13 cellular contexts compared by ENCODE assay signal in genomic region chr17:46159686-46160085, GRCh38. TPM values are rescaled to one million over a fixed set of nuclear protein-coding genes. Genes with fewer than 3 reads are reported as not detected.
DNase-seq lines count a peak whose midpoint lies in the region; ATAC-seq, FAIRE-seq and TF ChIP-seq lines count a peak whose summit lies in the region.
"Had no signal": no experiment of that assay in that cellular context is flagged by ENCODE, and none has a peak within 500 bp of the region (broad histone marks: within the 10 kb centered on the region; RNA-seq: fewer than 3 reads in every experiment).

No MANE protein-coding gene starts in this region.

- H3K9me3 ChIP-seq in astrocyte (ENCODE audit: insufficient read depth, low read depth, low read length) = no peaks in the 10 kb centered on the region
- no peaks in the 10 kb centered on the region for H3K9me3 ChIP-seq in left lung
- H3K9me3 ChIP-seq in tibial artery = no peaks in the 10 kb centered on the region
- H3K9me3 ChIP-seq: BE2C, pancreas had no signal

- H3K9ac ChIP-seq in astrocyte (ENCODE audit: low read length) = no peak overlapping the region

- no peak overlapping the region for H2AFZ ChIP-seq in astrocyte (ENCODE audit: low read depth, low read length)

- peaks cover 64% of the 10 kb centered on the region for H3K4me1 Mint-ChIP-seq in astrocyte (ENCODE audit: low read depth, unreplicated experiment)

- FAIRE-seq in GM12891 (lab: Jason Lieb, UNC) (peak; percentile 47), astrocyte (lab: Jason Lieb, UNC) (no peak)
- FAIRE-seq: pancreas had no signal

- no peaks in the 10 kb centered on the region for H3K27me3 Mint-ChIP-seq in astrocyte (ENCODE audit: low read depth, unreplicated experiment)
- H3K27me3 Mint-ChIP-seq: type B pancreatic cell had no signal

- peak overlapping the region; percentile 43 for H3K4me2 ChIP-seq in astrocyte (ENCODE audit: low read length)

- peaks cover 100% of the 10 kb centered on the region for H3K79me2 ChIP-seq in astrocyte (ENCODE audit: insufficient read depth, low read length)

- no peak overlapping the region for H3K27ac Mint-ChIP-seq in astrocyte (ENCODE audit: unreplicated experiment)

- peak; percentile 26 for DNase-seq in AG04449 (ENCODE audit: low read depth, low spot score)
- DNase-seq in GM12891 (ENCODE audit: insufficient read length, low spot score) = no peak
- peak; percentile 97 for DNase-seq in astrocyte (ENCODE audit: low read depth)
- no peak for DNase-seq in left lung
- DNase-seq in left lobe of liver (ENCODE audit: low spot score) = no peak
- DNase-seq in tibial artery = no peak
- DNase-seq in epidermal melanocyte (ENCODE audit: insufficient read length, low spot score) = no peak
- DNase-seq in activated gamma-delta T cell treated with Interleukin-2 at 50 U/mL for 16 hours = no peak
- DNase-seq: activated effector memory CD4-positive, alpha-beta T cell treated with Interleukin-2 at 50 U/mL for 16 hours; BE2C; endodermal cell; pancreas had no signal

- H3K27me3 ChIP-seq in astrocyte (ENCODE audit: insufficient read depth, low read length) (no peaks in the 10 kb centered on the region), left lung (no peaks in the 10 kb centered on the region), tibial artery (no peaks in the 10 kb centered on the region)
- H3K27me3 ChIP-seq: BE2C, pancreas had no signal

- peaks cover 15% of the 10 kb centered on the region for H3K36me3 Mint-ChIP-seq in astrocyte (ENCODE audit: low read depth, unreplicated experiment)

- no peaks in the 10 kb centered on the region for H3K36me3 ChIP-seq in astrocyte (ENCODE audit: insufficient read depth, low read length)
- H3K36me3 ChIP-seq in left lung = no peaks in the 10 kb centered on the region
- H3K36me3 ChIP-seq in tibial artery = no peaks in the 10 kb centered on the region
- H3K36me3 ChIP-seq: pancreas had no signal

- intact Hi-C loops in left lung (cut with DNase I) (no loop called here), tibial artery (cut with DNase I; ENCODE audit: low total_unique reads) (no loop called here)

- no peak for TF ChIP-seq POLR2A in GM12891 (IDR thresholded peaks at IDR 0.05; ENCODE audit: low read depth, low read length)

- no peak for TF ChIP-seq CTCF in AG04449 (IDR thresholded peaks at IDR 0.05; ENCODE audit: insufficient read depth, low read length, missing control alignments)
- no peak for TF ChIP-seq CTCF in astrocyte (IDR thresholded peaks at IDR 0.05; ENCODE audit: insufficient read depth, low read depth, low read length)
- TF ChIP-seq CTCF in left lung (IDR thresholded peaks at IDR 0.05) = no peak
- TF ChIP-seq CTCF in tibial artery (IDR thresholded peaks at IDR 0.05) = no peak

- POLR2A ChIA-PET in AG04449 (lab: Yijun Ruan, JAX) = interaction anchor here (0.6 kb wide), 1 partner anchor 39 kb away, joined by 3 read pairs; no protein-coding TSS in a partner anchor

- H3K4me3 ChIP-seq in AG04449 (ENCODE audit: low read depth, low read length) (no peak overlapping the region), astrocyte (ENCODE audit: insufficient read depth, low read depth, low read length) (no peak overlapping the region), left lung (no peak overlapping the region), tibial artery (no peak overlapping the region)
- H3K4me3 ChIP-seq: pancreas had no signal

- H4K20me1 ChIP-seq in astrocyte (ENCODE audit: insufficient read depth, low read length) = peaks cover 99% of the 10 kb centered on the region

- H3K27ac ChIP-seq in astrocyte (ENCODE audit: low read depth, low read length) (no peak overlapping the region), left lung (peak overlapping the region; percentile 23 to 78), tibial artery (no peak overlapping the region)
- H3K27ac ChIP-seq: pancreas had no signal

- ATAC-seq in left lung (peak; percentile 27), left lobe of liver (no peak)

- H3K4me3 Mint-ChIP-seq in astrocyte (ENCODE audit: unreplicated experiment) = no peak overlapping the region
- H3K4me3 Mint-ChIP-seq: endodermal cell had no signal

- CTCF ChIA-PET in AG04449 (lab: Yijun Ruan, JAX) = interaction anchor here (1.2 to 1.5 kb wide), 4 partner anchors 20 to 115 kb away, joined by 3 to 8 read pairs (median 4); partner anchors contain the start of gene KANSL1

- H3K4me1 ChIP-seq in astrocyte (ENCODE audit: insufficient read depth, low read length) (peaks cover 35% of the 10 kb centered on the region), left lung (peaks cover 76 to 96% of the 10 kb centered on the region in 2 donors), tibial artery (peaks cover 0 to 94% (median 67%) of the 10 kb centered on the region in 4 donors)
- H3K4me1 ChIP-seq: BE2C had no signal

- no peaks in the 10 kb centered on the region for H3K9me3 Mint-ChIP-seq in astrocyte (ENCODE audit: unreplicated experiment)
- H3K9me3 Mint-ChIP-seq: endodermal cell had no signal

TF ChIP-seq in GM12891, 5 proteins besides CTCF, POLR2A, EP300 and RAD21:
- TF ChIP-seq POU2F2 (IDR thresholded peaks at IDR 0.05; ENCODE audit: low read depth, low read length) (no peak), POLR2AphosphoS5 (IDR thresholded peaks at IDR 0.05; ENCODE audit: low read depth, low read length) (no peak), TAF1 (IDR thresholded peaks at IDR 0.05; ENCODE audit: low read depth, low read length) (no peak), SPI1 (IDR thresholded peaks at IDR 0.05; ENCODE audit: low read depth, low read length) (no peak), PAX5 (IDR thresholded peaks at IDR 0.05; ENCODE audit: insufficient read depth, low read length, severe bottlenecking) (no peak)

RNA-seq across cellular contexts. Expression of gene KANSL1, which starts 33.5 kb away (rescaled TPM):
- 16.8 TPM for polyA plus RNA-seq in GM12891 (2012; ENCODE audit: low read depth, missing spikeins)
- total RNA-seq in astrocyte = 97.1 and 99.8 TPM in 2 replicates
- total RNA-seq in left lung = 10 to 100 TPM; 65.9 to 67.8 TPM
- total RNA-seq in left lobe of liver = 23.2 TPM

Comparison
In these comparisons a context has a peak if more than half of its experiments do, and no peak if none do; other contexts are left out.
1. DNase-seq: peak in AG04449 (single experiment) and astrocyte (single experiment); none in GM12891 (single experiment), left lung (0 of 2), left lobe of liver (single experiment), tibial artery (0 of 2), epidermal melanocyte (single experiment) and activated gamma-delta T cell treated with Interleukin-2 at 50 U/mL for 16 hours (single experiment).
2. H3K27ac ChIP-seq: peak in left lung (2 of 2); none in astrocyte (single experiment) and tibial artery (0 of 2).